ENCODE assay signal across 25 cellular contexts in the genomic region with DNA sequence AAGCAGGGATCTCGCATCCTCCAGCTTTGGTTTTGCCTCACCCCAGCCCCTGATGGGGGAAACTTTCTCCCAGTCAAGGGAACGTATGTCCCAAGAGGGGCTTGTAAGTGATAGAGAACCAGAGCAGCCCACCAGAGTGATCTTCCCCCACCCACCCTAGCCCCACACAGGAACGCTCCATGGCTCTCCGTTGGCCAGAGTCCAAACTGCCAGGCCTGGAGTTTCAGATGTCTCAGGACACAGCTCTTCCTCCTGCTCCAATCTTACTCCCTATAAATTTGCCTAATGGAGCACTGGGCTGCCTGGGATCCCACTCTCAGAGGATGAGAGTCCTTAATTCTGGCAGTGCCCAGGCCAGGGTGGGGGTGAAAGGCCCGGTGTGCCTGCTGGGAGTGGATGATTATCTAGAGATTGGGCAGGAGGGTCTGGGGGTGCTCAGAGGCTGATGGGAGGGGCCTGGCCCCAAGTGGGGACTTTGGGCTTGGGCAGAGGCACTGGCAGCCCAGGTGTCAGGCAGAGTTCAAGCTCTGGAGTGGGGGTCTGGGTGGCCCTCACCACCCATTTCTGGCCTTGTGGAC.
A peak's percentile ranks its signal among the peaks of the same experiment; 100 is the strongest.
DNase-seq lines count a peak whose midpoint lies in the region; ATAC-seq and TF ChIP-seq lines count a peak whose summit lies in the region.
"Had no signal": no experiment of that assay in that cellular context is flagged by ENCODE, and none has a peak within 500 bp of the region (broad histone marks: within the 10 kb centered on the region; RNA-seq: fewer than 3 reads in every experiment).

No MANE protein-coding gene starts in this region.

- H3K36me3 ChIP-seq in PC-3 (ENCODE audit: low read depth, low read length) (no peaks in the 10 kb centered on the region), thymus (ENCODE audit: control insufficient read depth, insufficient read depth) (no peaks in the 10 kb centered on the region), tibial nerve (no peaks in the 10 kb centered on the region)
- H3K36me3 ChIP-seq: BLaER1, WERI-Rb-1 had no signal

- POLR2A ChIA-PET in PC-3 (lab: Charles Lee; ENCODE audit: unreplicated experiment) = no interaction called here
- POLR2A ChIA-PET in activated CD8-positive, alpha-beta T cell treated with anti-CD3 and anti-CD28 coated beads, Interleukin-2, amount 10 ng/mL, durations not matched to agents 7 days and 5 days (lab: Charles Lee) = no interaction called here

- H3K27ac Mint-ChIP-seq in chondrocyte (ENCODE audit: unreplicated experiment) (no peak overlapping the region), mesothelial cell of epicardium (peak overlapping the region; percentile 93)
- H3K27ac Mint-ChIP-seq in activated CD8-positive, alpha-beta T cell treated with anti-CD3 and anti-CD28 coated beads, Interleukin-2, amount 10 ng/mL, durations not matched to agents 7 days and 5 days = no peak overlapping the region
- H3K27ac Mint-ChIP-seq: activated T-helper 17 cell treated with anti-CD3 and anti-CD28 coated beads, Interleukin-2, amount 50 U/mL, for 72 hours; naive B cell had no signal

- H3K4me1 Mint-ChIP-seq in chondrocyte (ENCODE audit: low read depth) (no peaks in the 10 kb centered on the region), mesothelial cell of epicardium (peaks cover 18% of the 10 kb centered on the region)
- H3K4me1 Mint-ChIP-seq in activated CD8-positive, alpha-beta T cell treated with anti-CD3 and anti-CD28 coated beads, Interleukin-2, amount 10 ng/mL, durations not matched to agents 7 days and 5 days (ENCODE audit: low read depth) = no peaks in the 10 kb centered on the region
- H3K4me1 Mint-ChIP-seq: activated T-helper 17 cell treated with anti-CD3 and anti-CD28 coated beads, Interleukin-2, amount 50 U/mL, for 72 hours; naive B cell had no signal

- H3K4me3 ChIP-seq in PC-3 (ENCODE audit: low read length) (no peak overlapping the region), thymus (ENCODE audit: low read length) (no peak overlapping the region), tibial nerve (no peak overlapping the region)
- H3K4me3 ChIP-seq: BLaER1, body of pancreas had no signal

- TF ChIP-seq POLR2A in tibial nerve (IDR thresholded peaks at IDR 0.05) = no peak

- H3K9me3 ChIP-seq in PC-3 (ENCODE audit: low read length) (no peaks in the 10 kb centered on the region), thymus (ENCODE audit: control insufficient read depth) (no peaks in the 10 kb centered on the region), tibial nerve (no peaks in the 10 kb centered on the region)
- H3K9me3 ChIP-seq: BLaER1, body of pancreas had no signal

- H3F3A ChIP-seq in PC-3 (ENCODE audit: low read length, unreplicated experiment) = no peaks in the 10 kb centered on the region

- WGBS in thymus = 96% methylated on average over 5 of the region's 5 CpGs
- WGBS in tibial nerve, 2 donors = 83 to 95% methylated on average over 4 to 5 of the region's 5 CpGs

- H3K9me3 Mint-ChIP-seq in chondrocyte (ENCODE audit: low read depth) (no peaks in the 10 kb centered on the region), mesothelial cell of epicardium (no peaks in the 10 kb centered on the region)
- H3K9me3 Mint-ChIP-seq in activated CD8-positive, alpha-beta T cell treated with anti-CD3 and anti-CD28 coated beads, Interleukin-2, amount 10 ng/mL, durations not matched to agents 7 days and 5 days (ENCODE audit: insufficient read depth) = no peaks in the 10 kb centered on the region
- H3K9me3 Mint-ChIP-seq: activated T-helper 17 cell treated with anti-CD3 and anti-CD28 coated beads, Interleukin-2, amount 50 U/mL, for 72 hours; naive B cell had no signal

- H3K27ac ChIP-seq in PC-3 (ENCODE audit: low read length) (peak overlapping the region; percentile 85), thymus (ENCODE audit: low read depth) (peak overlapping the region; percentile 6), tibial nerve (no peak overlapping the region)
- H3K27ac ChIP-seq: BLaER1, WERI-Rb-1 had no signal

- H3K27me3 ChIP-seq in PC-3 (ENCODE audit: low read length) = no peaks in the 10 kb centered on the region
- no peaks in the 10 kb centered on the region for H3K27me3 ChIP-seq in thymus (ENCODE audit: control insufficient read depth, insufficient read depth)
- H3K27me3 ChIP-seq in tibial nerve = peaks cover 0 to 53% of the 10 kb centered on the region in 2 donors
- H3K27me3 ChIP-seq: body of pancreas had no signal

- CTCF ChIA-PET in PC-3 (lab: Charles Lee) = no interaction called here
- CTCF ChIA-PET in activated CD8-positive, alpha-beta T cell treated with anti-CD3 and anti-CD28 coated beads, Interleukin-2, amount 10 ng/mL, durations not matched to agents 7 days and 5 days (lab: Charles Lee) = no interaction called here

- H3K27me3 Mint-ChIP-seq in chondrocyte (ENCODE audit: low read depth) (peaks cover 17% of the 10 kb centered on the region), mesothelial cell of epicardium (ENCODE audit: low read depth) (no peaks in the 10 kb centered on the region)
- peaks cover 3% of the 10 kb centered on the region for H3K27me3 Mint-ChIP-seq in activated CD8-positive, alpha-beta T cell treated with anti-CD3 and anti-CD28 coated beads, Interleukin-2, amount 10 ng/mL, durations not matched to agents 7 days and 5 days (ENCODE audit: low read depth)

- intact Hi-C loops in PC-3 (cut with micrococcal nuclease) = no loop called here

- H3K36me3 Mint-ChIP-seq in chondrocyte (ENCODE audit: low read depth) (no peaks in the 10 kb centered on the region), mesothelial cell of epicardium (no peaks in the 10 kb centered on the region)
- no peaks in the 10 kb centered on the region for H3K36me3 Mint-ChIP-seq in activated CD8-positive, alpha-beta T cell treated with anti-CD3 and anti-CD28 coated beads, Interleukin-2, amount 10 ng/mL, durations not matched to agents 7 days and 5 days (ENCODE audit: low read depth)
- H3K36me3 Mint-ChIP-seq: naive B cell had no signal

- H3K4me3 Mint-ChIP-seq in chondrocyte (ENCODE audit: unreplicated experiment) = no peak overlapping the region
- no peak overlapping the region for H3K4me3 Mint-ChIP-seq in mesothelial cell of epicardium
- H3K4me3 Mint-ChIP-seq in activated CD8-positive, alpha-beta T cell treated with anti-CD3 and anti-CD28 coated beads, Interleukin-2, amount 10 ng/mL, durations not matched to agents 7 days and 5 days = no peak overlapping the region
- H3K4me3 Mint-ChIP-seq: activated T-helper 17 cell treated with anti-CD3 and anti-CD28 coated beads, Interleukin-2, amount 50 U/mL, for 72 hours; naive B cell had no signal

- no peak for DNase-seq in PC-3
- peak; percentile 57 for DNase-seq in chondrocyte (ENCODE audit: low spot score)
- DNase-seq in mesothelial cell of epicardium (ENCODE audit: low spot score in 2 of 2, unreplicated experiment in 2 of 2) = no peak
- DNase-seq in tibial nerve (ENCODE audit: low spot score in 2 of 2) = no peak
- no peak for DNase-seq in DMS 273 treated with DMSO at 0.1 percent for 48 hours (lab: John Stamatoyannopoulos, UW)
- no peak for DNase-seq in activated CD8-positive, alpha-beta T cell treated with anti-CD3 and anti-CD28 coated beads, Interleukin-2, amount 10 ng/mL, durations not matched to agents 7 days and 5 days
- DNase-seq: activated CD4-positive, alpha-beta T cell treated with anti-CD3 and anti-CD28 coated beads for 4 hours; activated naive CD4-positive, alpha-beta T cell treated with anti-CD3 and anti-CD28 coated beads, Interleukin-2, amount 50 U/mL, for 16 hours; cerebellar nuclear complex; HCEC 1CT; hypothalamus; naive B cell; NCI-H1417 treated with DMSO at 0.1 percent for 48 hours; NCI-H2029 treated with DMSO at 0.1 percent for 48 hours; NCI-H2227 treated with DMSO at 0.1 percent for 48 hours; small intestine; stimulated activated naive CD4-positive, alpha-beta T cell; T1000; WERI-Rb-1 had no signal

- no peak for TF ChIP-seq CTCF in PC-3 (conservative IDR thresholded peaks at IDR 0.05; ENCODE audit: low read depth, low read length)
- no peak for TF ChIP-seq CTCF in chondrocyte (IDR thresholded peaks at IDR 0.05)
- TF ChIP-seq CTCF in mesothelial cell of epicardium (IDR thresholded peaks at IDR 0.05; ENCODE audit: unreplicated experiment) = no peak
- no peak for TF ChIP-seq CTCF in tibial nerve (IDR thresholded peaks at IDR 0.05)

- no peaks in the 10 kb centered on the region for H3K9me2 ChIP-seq in PC-3 (replicated peaks; ENCODE audit: low read length)

- H4K20me1 ChIP-seq in PC-3 (ENCODE audit: low read length) = no peaks in the 10 kb centered on the region

- no TSS peak for BruUV-seq in PC-3 (replicated peaks; lab: Mats Ljungman, UMichigan)

- no peak overlapping the region for H2AFZ ChIP-seq in PC-3 (ENCODE audit: low read length)

- H3K4me2 ChIP-seq in PC-3 (ENCODE audit: low read length) = no peak overlapping the region

- H3K9ac ChIP-seq in PC-3 (ENCODE audit: low read length) = no peak overlapping the region
- H3K9ac ChIP-seq: BLaER1 had no signal

- ATAC-seq in PC-3 = no peak
- ATAC-seq in activated CD8-positive, alpha-beta T cell treated with anti-CD3 and anti-CD28 coated beads, Interleukin-2, amount 10 ng/mL, durations not matched to agents 7 days and 5 days = no peak
- ATAC-seq: activated T-helper 17 cell treated with anti-CD3 and anti-CD28 coated beads, Interleukin-2, amount 50 U/mL, for 72 hours; HepG2; Panc1 had no signal

- no peak for TF ChIP-seq EP300 in tibial nerve (IDR thresholded peaks at IDR 0.05)

- H3K4me1 ChIP-seq in PC-3 (ENCODE audit: insufficient read depth, low read length) (peaks cover 20% of the 10 kb centered on the region), thymus (ENCODE audit: control insufficient read depth, insufficient read depth, low read length) (no peaks in the 10 kb centered on the region), tibial nerve (no peaks in the 10 kb centered on the region)

- H3K79me2 ChIP-seq in PC-3 (ENCODE audit: low read length) = no peaks in the 10 kb centered on the region

Comparison
In these comparisons a context has a peak if more than half of its experiments do, and no peak if none do; other contexts are left out.
1. H3K27ac ChIP-seq: peak in PC-3 (single experiment) and thymus (single experiment); none in tibial nerve (0 of 4).